ENCODE assay signal across 15 cellular contexts in the genomic region with DNA sequence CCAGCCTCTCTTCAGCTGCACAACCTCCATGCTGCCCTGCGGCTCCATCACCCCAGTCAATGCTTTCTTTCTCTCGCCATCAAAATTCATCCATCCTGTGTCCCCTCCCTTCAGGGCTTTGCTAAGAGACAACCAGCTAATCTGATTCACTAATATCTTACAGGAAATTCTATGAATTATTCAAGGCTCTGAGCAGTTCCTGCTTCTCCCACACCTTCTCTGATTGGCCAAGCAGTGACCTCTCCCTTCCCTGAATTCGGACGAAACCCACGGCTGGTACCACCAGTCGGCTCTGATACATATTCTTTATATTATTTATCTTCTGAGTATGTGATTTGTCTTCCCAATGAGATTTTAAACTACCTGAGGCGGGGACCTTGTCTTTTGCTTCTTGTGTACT. TPM values are rescaled to one million over a fixed set of nuclear protein-coding genes. Genes with fewer than 3 reads are reported as not detected.
A peak's percentile ranks its signal among the peaks of the same experiment; 100 is the strongest.
DNase-seq lines count a peak whose midpoint lies in the region; ATAC-seq and TF ChIP-seq lines count a peak whose summit lies in the region.
"Had no signal": no experiment of that assay in that cellular context is flagged by ENCODE, and none has a peak within 500 bp of the region (broad histone marks: within the 10 kb centered on the region; RNA-seq: fewer than 3 reads in every experiment).

No MANE protein-coding gene starts in this region.

- H3K27ac Mint-ChIP-seq in activated naive CD4-positive, alpha-beta T cell treated with anti-CD3 and anti-CD28 coated beads for 36 hours = no peak overlapping the region
- H3K27ac Mint-ChIP-seq in glutamatergic neuron (ENCODE audit: unreplicated experiment) (no peak overlapping the region), progenitor cell of endocrine pancreas (peak overlapping the region; percentile 93)
- H3K27ac Mint-ChIP-seq: dendritic cell treated with granulocyte-macrophage colony-stimulating factor and Interleukin-4, amounts not matched to agents 40 ng/mL and 50 ng/mL, for 4 days had no signal

- WGBS in HUES64 = 85% methylated on average over 5 of the region's 7 CpGs

- peaks cover 14% of the 10 kb centered on the region for H3K27me3 ChIP-seq in HUES64 (ENCODE audit: insufficient read depth, low read length)

- no peaks in the 10 kb centered on the region for H3K36me3 Mint-ChIP-seq in activated naive CD4-positive, alpha-beta T cell treated with anti-CD3 and anti-CD28 coated beads for 36 hours (ENCODE audit: low read depth)
- H3K36me3 Mint-ChIP-seq in glutamatergic neuron (ENCODE audit: unreplicated experiment) (no peaks in the 10 kb centered on the region), progenitor cell of endocrine pancreas (ENCODE audit: insufficient read depth) (peaks cover 5% of the 10 kb centered on the region)

- no peaks in the 10 kb centered on the region for H3K36me3 ChIP-seq in HUES64 (ENCODE audit: insufficient read depth, low read length)

- CTCF ChIA-PET in activated naive CD4-positive, alpha-beta T cell treated with anti-CD3 and anti-CD28 coated beads for 36 hours (lab: Charles Lee) = interaction anchor here (0.6 to 1.6 kb wide), 3 partner anchors 28 to 46 kb away, joined by 3 to 4 read pairs (median 4); no protein-coding TSS in a partner anchor

- H3K9me3 Mint-ChIP-seq in activated naive CD4-positive, alpha-beta T cell treated with anti-CD3 and anti-CD28 coated beads for 36 hours = no peaks in the 10 kb centered on the region
- H3K9me3 Mint-ChIP-seq in glutamatergic neuron (ENCODE audit: unreplicated experiment) (peaks cover 4% of the 10 kb centered on the region), progenitor cell of endocrine pancreas (ENCODE audit: low read depth) (no peaks in the 10 kb centered on the region)
- H3K9me3 Mint-ChIP-seq: dendritic cell treated with granulocyte-macrophage colony-stimulating factor and Interleukin-4, amounts not matched to agents 40 ng/mL and 50 ng/mL, for 4 days had no signal

- no peak for ATAC-seq in GM21423 (IDR thresholded peaks at IDR 0.05; ENCODE audit: unreplicated experiment)
- no peak for ATAC-seq in HG02571 (IDR thresholded peaks at IDR 0.05; ENCODE audit: unreplicated experiment)

- no peaks in the 10 kb centered on the region for H3K9me3 ChIP-seq in HUES64 (ENCODE audit: insufficient read depth, low read depth, low read length)

- H3K4me1 Mint-ChIP-seq in activated naive CD4-positive, alpha-beta T cell treated with anti-CD3 and anti-CD28 coated beads for 36 hours (ENCODE audit: low read depth) = peaks cover 55% of the 10 kb centered on the region
- H3K4me1 Mint-ChIP-seq in glutamatergic neuron (ENCODE audit: low read depth, unreplicated experiment) (peaks cover 11% of the 10 kb centered on the region), progenitor cell of endocrine pancreas (ENCODE audit: low read depth) (peaks cover 59% of the 10 kb centered on the region)

- no peak overlapping the region for H3K9ac ChIP-seq in HUES64 (ENCODE audit: low read depth, low read length)

- TF ChIP-seq CTCF in glutamatergic neuron (IDR thresholded peaks at IDR 0.05; ENCODE audit: partially characterized antibody, unreplicated experiment) (no peak), progenitor cell of endocrine pancreas (IDR thresholded peaks at IDR 0.05; ENCODE audit: unreplicated experiment) (no peak)

- H3K27me3 Mint-ChIP-seq in activated naive CD4-positive, alpha-beta T cell treated with anti-CD3 and anti-CD28 coated beads for 36 hours (ENCODE audit: low read depth) = no peaks in the 10 kb centered on the region
- H3K27me3 Mint-ChIP-seq in glutamatergic neuron (ENCODE audit: unreplicated experiment) (peaks cover 9% of the 10 kb centered on the region), progenitor cell of endocrine pancreas (peaks cover 4% of the 10 kb centered on the region)

- H3K4me3 Mint-ChIP-seq in activated naive CD4-positive, alpha-beta T cell treated with anti-CD3 and anti-CD28 coated beads for 36 hours = peak overlapping the region; percentile 40
- H3K4me3 Mint-ChIP-seq in glutamatergic neuron (ENCODE audit: unreplicated experiment) (peak overlapping the region; percentile 93), progenitor cell of endocrine pancreas (ENCODE audit: low read depth) (peak overlapping the region; percentile 84)

- H3K4me3 ChIP-seq in HUES64 (ENCODE audit: low read length) = 0 out of 2 replicates have a peak overlapping the region, but pooled peaks have one; percentile 69

- no peak for DNase-seq in activated naive CD4-positive, alpha-beta T cell treated with anti-CD3 and anti-CD28 coated beads for 36 hours
- DNase-seq in activated naive CD4-positive, alpha-beta T cell treated with anti-CD3 and anti-CD28 coated beads, Interleukin-2, amount 50 U/mL, for 16 hours = no peak
- DNase-seq in glutamatergic neuron (no peak), progenitor cell of endocrine pancreas (ENCODE audit: low spot score, unreplicated experiment) (no peak), SKM-1 (lab: John Stamatoyannopoulos, UW; ENCODE audit: unreplicated experiment) (no peak)
- DNase-seq: amniotic stem cell; mesenchymal stem cell; NCI-H1105; NCI-H446 treated with DMSO at 0.1 percent for 48 hours; stimulated activated CD4-positive, alpha-beta T cell treated with anti-CD3 and anti-CD28 coated beads, Interleukin-4, amount 100 ng/mL, for 24 hours; stimulated activated naive CD4-positive, alpha-beta T cell had no signal

- no peak overlapping the region for H3K27ac ChIP-seq in HUES64 (ENCODE audit: low read depth, low read length)

- peaks cover 27% of the 10 kb centered on the region for H3K4me1 ChIP-seq in HUES64 (ENCODE audit: insufficient read depth, low read length)

- intact Hi-C loops in activated naive CD4-positive, alpha-beta T cell treated with anti-CD3 and anti-CD28 coated beads for 36 hours (cut with micrococcal nuclease) = no loop called here

RNA-seq across cellular contexts. Expression of gene ITPR3, which starts 13.9 kb away (rescaled TPM):
- total RNA-seq in activated naive CD4-positive, alpha-beta T cell treated with anti-CD3 and anti-CD28 coated beads for 36 hours = 10 to 100 TPM; 34.8 to 35.1 TPM
- 11.4 TPM for polyA plus RNA-seq in HUES64 (2013, experiment 1 of 2)
- polyA plus RNA-seq in HUES64 (2013, experiment 2 of 2) = 12.3 TPM
- total RNA-seq in glutamatergic neuron (ENCODE audit: unreplicated experiment) = 0.34 TPM
- total RNA-seq in progenitor cell of endocrine pancreas = 28.3 and 30.4 TPM in 2 replicates

RNA-seq across cellular contexts. Expression of gene BAK1, which starts 54.9 kb away (rescaled TPM):
- 10 to 100 TPM; 38.3 to 41.1 TPM for total RNA-seq in activated naive CD4-positive, alpha-beta T cell treated with anti-CD3 and anti-CD28 coated beads for 36 hours
- 36.2 TPM for polyA plus RNA-seq in HUES64 (2013, experiment 1 of 2)
- 35.6 TPM for polyA plus RNA-seq in HUES64 (2013, experiment 2 of 2)
- total RNA-seq in glutamatergic neuron (ENCODE audit: unreplicated experiment) (11.5 TPM), progenitor cell of endocrine pancreas (21.0 and 22.4 TPM in 2 replicates)

Comparison
In these comparisons a context has a peak if more than half of its experiments do, and no peak if none do; other contexts are left out.
1. H3K4me3 Mint-ChIP-seq: peak in every context shown above with its lines; median percentile 93 in glutamatergic neuron; 84 in progenitor cell of endocrine pancreas; 40 in activated naive CD4-positive, alpha-beta T cell treated with anti-CD3 and anti-CD28 coated beads for 36 hours.
2. RNA of gene ITPR3, which starts 13.9 kb away (total RNA-seq): 34.8 to 35.1 TPM in activated naive CD4-positive, alpha-beta T cell treated with anti-CD3 and anti-CD28 coated beads for 36 hours and 28.3 to 30.4 TPM in progenitor cell of endocrine pancreas; 0.34 TPM in glutamatergic neuron (single experiment); every median in the first group is over 10 times any median in the second.